In genomic region chr7:70872188-70872587, GRCh38 we compare ENCODE assay signal across 29 cellular contexts.
"Had no signal": no experiment of that assay in that cellular context is flagged by ENCODE, and none has a peak within 500 bp of the region (broad histone marks: within the 10 kb centered on the region; RNA-seq: fewer than 3 reads in every experiment).

No MANE protein-coding gene starts in this region.

- H3K27me3 ChIP-seq: testis, thyroid gland, tibial artery, tibial nerve, transverse colon, upper lobe of left lung, upper lobe of right lung, uterus, vagina had no signal

- H3K36me3 Mint-ChIP-seq: stimulated activated effector memory CD8-positive, alpha-beta T cell treated with anti-CD3 and anti-CD28 coated beads, Interleukin-12 subunit alpha, Interleukin-12 subunit beta, amount 100 ng/mL, for 72 hours; stimulated activated memory B cell treated with anti-CD40 and anti-IgM and Interleukin-4, amounts not matched to agents 10 μg/mL and 1 μg/mL and 100 μg/mL, for 72 hours; type B pancreatic cell had no signal

- H3K27ac ChIP-seq: stomach, suprapubic skin, testis, thoracic aorta, thyroid gland, tibial artery, tibial nerve, transverse colon, upper lobe of left lung, upper lobe of right lung, uterus, vagina had no signal

- H3K4me1 Mint-ChIP-seq: stimulated activated effector memory CD8-positive, alpha-beta T cell treated with anti-CD3 and anti-CD28 coated beads, Interleukin-12 subunit alpha, Interleukin-12 subunit beta, amount 100 ng/mL, for 72 hours; stimulated activated memory B cell treated with anti-CD40 and anti-IgM and Interleukin-4, amounts not matched to agents 10 μg/mL and 1 μg/mL and 100 μg/mL, for 72 hours; stimulated activated naive B cell treated with anti-CD40 and anti-IgM and Interleukin-4, amounts not matched to agents 10 μg/mL and 1 μg/mL and 100 μg/mL, for 72 hours; stimulated activated naive CD8-positive, alpha-beta T cell treated with anti-CD3 and anti-CD28 coated beads, Interleukin-15, amount 100 ng/mL, for 72 hours had no signal

- FAIRE-seq: urothelium cell line had no signal

- H3K9me3 ChIP-seq: suprapubic skin, testis, thoracic aorta, thyroid gland, tibial artery, transverse colon, upper lobe of left lung, upper lobe of right lung, uterus, vagina had no signal

- H3K36me3 ChIP-seq: stomach, suprapubic skin, thoracic aorta, thyroid gland, tibial artery, tibial nerve, transverse colon, upper lobe of left lung, upper lobe of right lung, uterus, vagina had no signal

- H3K4me3 ChIP-seq: stomach, suprapubic skin, testis, thoracic aorta, thyroid gland, tibial artery, tibial nerve, transverse colon, upper lobe of left lung, upper lobe of right lung, uterus, vagina had no signal

- ATAC-seq: stimulated activated effector memory CD8-positive, alpha-beta T cell treated with anti-CD3 and anti-CD28 coated beads, Interleukin-12 subunit alpha, Interleukin-12 subunit beta, amount 100 ng/mL, for 72 hours; stimulated activated memory B cell treated with anti-CD40 and anti-IgM and Interleukin-4, amounts not matched to agents 10 μg/mL and 1 μg/mL and 100 μg/mL, for 72 hours; stimulated activated naive B cell treated with anti-CD40 and anti-IgM and Interleukin-4, amounts not matched to agents 10 μg/mL and 1 μg/mL and 100 μg/mL, for 72 hours; stimulated activated naive CD8-positive, alpha-beta T cell treated with anti-CD3 and anti-CD28 coated beads, Interleukin-15, amount 100 ng/mL, for 72 hours; stimulated activated naive CD8-positive, alpha-beta T cell treated with anti-CD3 and anti-CD28 coated beads, Interleukin-15, Interleukin-2, amounts not matched to agents 100 U/mL and 50 U/mL, for 24 hours; upper lobe of right lung had no signal

- H3K4me1 ChIP-seq: stomach, suprapubic skin, testis, thyroid gland, tibial artery, tibial nerve, transverse colon, upper lobe of left lung, upper lobe of right lung, uterus, vagina had no signal

- H3K27me3 Mint-ChIP-seq: stimulated activated memory B cell treated with anti-CD40 and anti-IgM and Interleukin-4, amounts not matched to agents 10 μg/mL and 1 μg/mL and 100 μg/mL, for 72 hours; stimulated activated naive CD8-positive, alpha-beta T cell treated with anti-CD3 and anti-CD28 coated beads, Interleukin-15, Interleukin-2, amounts not matched to agents 100 ng/mL and 50 ng/mL, for 24 hours had no signal

- DNase-seq: stimulated activated CD4-positive, alpha-beta T cell treated with anti-CD3 and anti-CD28 coated beads, Interleukin-2, amount 100 ng/mL, for 48 hours; stimulated activated CD4-positive, alpha-beta T cell treated with anti-CD3 and anti-CD28 coated beads, Interleukin-4, amount 100 ng/mL, for 1 hour; stimulated activated CD4-positive, alpha-beta T cell treated with anti-CD3 and anti-CD28 coated beads, Interleukin-4, amount 100 ng/mL, for 24 hours; stimulated activated CD4-positive, alpha-beta T cell treated with anti-CD3 and anti-CD28 coated beads, Interleukin-4, amount 100 ng/mL, for 4 hours; stimulated activated CD8-positive, alpha-beta memory T cell treated with anti-CD3 and anti-CD28 coated beads, Interleukin-4, amount 100 ng/mL, for 48 hours; stimulated activated naive B cell treated with anti-CD40 and anti-IgM and Interleukin-4, amounts not matched to agents 10 μg/mL and 1 μg/mL and 100 μg/mL, for 72 hours; stimulated activated naive CD4-positive, alpha-beta T cell; stimulated activated naive CD4-positive, alpha-beta T cell treated with Interleukin-2 at 50 U/mL for 16 hours; stimulated activated naive CD8-positive, alpha-beta T cell treated with anti-CD3 and anti-CD28 coated beads, Interleukin-15, amount 100 ng/mL, for 72 hours; stimulated activated naive CD8-positive, alpha-beta T cell treated with anti-CD3 and anti-CD28 coated beads, Interleukin-15, Interleukin-2, amounts not matched to agents 100 U/mL and 50 U/mL, for 24 hours; stomach; substantia nigra; testis; thyroid gland; tibial artery; transverse colon; trophoblast cell; upper lobe of left lung; upper lobe of right lung; uterus had no signal

- H3K27ac Mint-ChIP-seq: stimulated activated effector memory CD8-positive, alpha-beta T cell treated with anti-CD3 and anti-CD28 coated beads, Interleukin-12 subunit alpha, Interleukin-12 subunit beta, amount 100 ng/mL, for 72 hours; stimulated activated memory B cell treated with anti-CD40 and anti-IgM and Interleukin-4, amounts not matched to agents 10 μg/mL and 1 μg/mL and 100 μg/mL, for 72 hours; stimulated activated naive CD8-positive, alpha-beta T cell treated with anti-CD3 and anti-CD28 coated beads, Interleukin-15, Interleukin-2, amounts not matched to agents 100 ng/mL and 50 ng/mL, for 24 hours; type B pancreatic cell had no signal

- H3K4me3 Mint-ChIP-seq: stimulated activated effector memory CD8-positive, alpha-beta T cell treated with anti-CD3 and anti-CD28 coated beads, Interleukin-12 subunit alpha, Interleukin-12 subunit beta, amount 100 ng/mL, for 72 hours; stimulated activated memory B cell treated with anti-CD40 and anti-IgM and Interleukin-4, amounts not matched to agents 10 μg/mL and 1 μg/mL and 100 μg/mL, for 72 hours; stimulated activated naive B cell treated with anti-CD40 and anti-IgM and Interleukin-4, amounts not matched to agents 10 μg/mL and 1 μg/mL and 100 μg/mL, for 72 hours; stimulated activated naive CD8-positive, alpha-beta T cell treated with anti-CD3 and anti-CD28 coated beads, Interleukin-15, amount 100 ng/mL, for 72 hours; stimulated activated naive CD8-positive, alpha-beta T cell treated with anti-CD3 and anti-CD28 coated beads, Interleukin-15, Interleukin-2, amounts not matched to agents 100 ng/mL and 50 ng/mL, for 24 hours; type B pancreatic cell had no signal
